ENCODE assay signal across 8 cellular contexts in genomic region chr1:145425436-145426029, GRCh38. TPM values are rescaled to one million over a fixed set of nuclear protein-coding genes. Genes with fewer than 3 reads are reported as not detected.
DNase-seq lines count a peak whose midpoint lies in the region; ATAC-seq, FAIRE-seq and TF ChIP-seq lines count a peak whose summit lies in the region.

Gene NBPF20 (minus strand): TSS chr1:145425603. CDS start chr1:145405272, 20,331 bp downstream.

- peaks cover 5% of the 10 kb centered on the region for H3K4me1 ChIP-seq in CD4-positive, alpha-beta memory T cell (ENCODE audit: insufficient read depth, low read length)
- H3K4me1 ChIP-seq in NT2/D1 (ENCODE audit: insufficient read depth, insufficient read length), result no peaks in the 10 kb centered on the region
- peaks cover 3% of the 10 kb centered on the region for H3K4me1 ChIP-seq in endothelial cell of umbilical vein (ENCODE audit: control insufficient read depth, extremely low read depth, insufficient read depth, low read length)
- H3K4me1 ChIP-seq in mononuclear cell (ENCODE audit: insufficient read depth, low read length), result peaks cover 10% of the 10 kb centered on the region

- H3K9me3 ChIP-seq in CD4-positive, alpha-beta memory T cell (ENCODE audit: control insufficient read depth in 1 of 2, low read length in 2 of 2), result no peaks in the 10 kb centered on the region
- H3K9me3 ChIP-seq in NT2/D1 (ENCODE audit: insufficient read depth, low read length), result no peaks in the 10 kb centered on the region
- no peaks in the 10 kb centered on the region for H3K9me3 ChIP-seq in endothelial cell of umbilical vein (replicated peaks; ENCODE audit: control insufficient read depth, insufficient read depth, low read length)
- peaks cover 11% of the 10 kb centered on the region for H3K9me3 ChIP-seq in mononuclear cell (ENCODE audit: low read depth, low read length)

- TF ChIP-seq CTCF in HL-60 (IDR thresholded peaks at IDR 0.05; ENCODE audit: insufficient read depth, low read length), result no peak
- no peak for TF ChIP-seq CTCF in endothelial cell of umbilical vein (IDR thresholded peaks at IDR 0.05; ENCODE audit: extremely low read depth in 1 of 2, insufficient read depth in 1 of 2, low read depth in 1 of 2, low read length in 2 of 2)

- peaks cover 4% of the 10 kb centered on the region for H3K27me3 ChIP-seq in CD4-positive, alpha-beta memory T cell (ENCODE audit: insufficient read depth, low read length)
- H3K27me3 ChIP-seq in HL-60 (ENCODE audit: insufficient read depth, poor library complexity, severe bottlenecking), result peaks cover 13% of the 10 kb centered on the region
- peaks cover 50% of the 10 kb centered on the region for H3K27me3 ChIP-seq in NT2/D1 (ENCODE audit: insufficient read depth, insufficient read length)
- H3K27me3 ChIP-seq in endothelial cell of umbilical vein (ENCODE audit: control insufficient read depth in 2 of 2, insufficient read depth in 2 of 2, low read length in 2 of 2), result peaks cover 19% of the 10 kb centered on the region in 2 experiments
- H3K27me3 ChIP-seq in mononuclear cell (ENCODE audit: insufficient read depth, low read length), result peaks cover 32% of the 10 kb centered on the region

- H3K4me3 Mint-ChIP-seq in CD4-positive, alpha-beta memory T cell, result peak within 1 kb of the TSS; percentile 91 to 98 (median 96)

- H3K4me2 ChIP-seq in endothelial cell of umbilical vein (ENCODE audit: insufficient read depth, low read length), result peak within 1 kb of the TSS; percentile 74

- no TSS peak for BruUV-seq in endothelial cell of umbilical vein (replicated peaks; lab: Mats Ljungman, UMichigan)

- no peaks in the 10 kb centered on the region for H3K9me1 ChIP-seq in endothelial cell of umbilical vein (replicated peaks; ENCODE audit: control insufficient read depth, extremely low read depth, insufficient read depth, low read length)

- H3K4me1 Mint-ChIP-seq in CD4-positive, alpha-beta memory T cell, result peaks cover 4 to 17% (median 9%) of the 10 kb centered on the region in 4 donors

- peaks cover 0 to 8% of the 10 kb centered on the region in 2 donors for H3K36me3 Mint-ChIP-seq in CD4-positive, alpha-beta memory T cell

- CTCF ChIA-PET in CD4-positive, alpha-beta memory T cell (lab: Charles Lee; ENCODE audit: partially characterized antibody), result no interaction called here
- CTCF ChIA-PET in endothelial cell of umbilical vein (lab: Charles Lee), result no interaction called here

- H3K27me3 Mint-ChIP-seq in CD4-positive, alpha-beta memory T cell, result peaks cover 28 to 33% of the 10 kb centered on the region in 2 donors

- no peak for FAIRE-seq in endothelial cell of umbilical vein (lab: Jason Lieb, UNC)

- H3K79me2 ChIP-seq in endothelial cell of umbilical vein (ENCODE audit: control insufficient read depth, insufficient read depth, low read length), result peaks cover 2% of the 10 kb centered on the region

- peak; percentile 98 for ATAC-seq in GM19463 (IDR thresholded peaks at IDR 0.05; ENCODE audit: unreplicated experiment)

- H3K27ac Mint-ChIP-seq in CD4-positive, alpha-beta memory T cell, result peak within 1 kb of the TSS; percentile 66 to 96 (median 92)

- POLR2A ChIA-PET in CD4-positive, alpha-beta memory T cell (lab: Charles Lee; ENCODE audit: partially characterized antibody), result interaction anchor here (1.3 kb wide), 1 partner anchor 40 kb away, joined by 4 read pairs; no protein-coding TSS in a partner anchor
- POLR2A ChIA-PET in endothelial cell of umbilical vein (lab: Charles Lee), result no interaction called here

- peak within 1 kb of the TSS; percentile 46 for H3K27ac ChIP-seq in CD4-positive, alpha-beta memory T cell (ENCODE audit: low read depth, low read length)
- H3K27ac ChIP-seq in HL-60 (replicated peaks), result peak within 1 kb of the TSS; percentile 40; the same call in 1 of the 2 replicates
- peak within 1 kb of the TSS; percentile 23 for H3K27ac ChIP-seq in endothelial cell of umbilical vein (ENCODE audit: insufficient read depth, low read depth, low read length)

- no peaks in the 10 kb centered on the region for H4K20me1 ChIP-seq in endothelial cell of umbilical vein (replicated peaks; ENCODE audit: control insufficient read depth, extremely low read depth, insufficient read depth, low read length)

- DNase-seq in CD4-positive, alpha-beta memory T cell, result peak; percentile 62 to 82 (median 77)
- DNase-seq in HL-60 (ENCODE audit: low read depth in 1 of 2, low spot score in 1 of 2) (peak; percentile 24 to 68), NT2/D1 (ENCODE audit: low read depth, low spot score) (peak; percentile 86), endothelial cell of umbilical vein (ENCODE audit: low read depth, low spot score) (peak; percentile 78)
- DNase-seq in activated CD8-positive, alpha-beta memory T cell treated with anti-CD3 and anti-CD28 coated beads, Interleukin-2, amount 50 U/mL, for 24 hours (ENCODE audit: extremely low read depth), result peak; percentile 48
- peak; percentile 67 to 73 for DNase-seq in stimulated activated CD8-positive, alpha-beta memory T cell treated with anti-CD3 and anti-CD28 coated beads, Interleukin-15, amount 100 ng/mL, for 48 hours (ENCODE audit: low read depth in 2 of 2)

- H3K4me3 ChIP-seq in CD4-positive, alpha-beta memory T cell (ENCODE audit: low read length in 2 of 2), result peak within 1 kb of the TSS; percentile 59 to 61
- H3K4me3 ChIP-seq in HL-60 (replicated peaks; ENCODE audit: insufficient read depth, low read length) (peak within 1 kb of the TSS; percentile 58), NT2/D1 (ENCODE audit: insufficient read length, low read depth) (peak within 1 kb of the TSS; percentile 56), endothelial cell of umbilical vein (replicated peaks in 1 of 3; ENCODE audit: insufficient read depth in 1 of 3, low read depth in 1 of 3, low read length in 3 of 3) (peak within 1 kb of the TSS; percentile 44 to 86 (median 45)), mononuclear cell (ENCODE audit: low read length) (peak within 1 kb of the TSS; percentile 56)

- intact Hi-C loops in CD4-positive, alpha-beta memory T cell (cut with micrococcal nuclease), result no loop called here
- intact Hi-C loops in endothelial cell of umbilical vein (cut with micrococcal nuclease), result no loop called here

- dilution Hi-C loops in endothelial cell of umbilical vein (cut with MboI; ENCODE audit: extremely low pct_ligation_motif_present, low sequenced_read_pairs), result no loop called here

- H2AFZ ChIP-seq in endothelial cell of umbilical vein (ENCODE audit: low read depth, low read length), result peak within 1 kb of the TSS; percentile 98

- no peaks in the 10 kb centered on the region for H3K36me3 ChIP-seq in CD4-positive, alpha-beta memory T cell (ENCODE audit: insufficient read depth, low read length)
- H3K36me3 ChIP-seq in NT2/D1 (ENCODE audit: insufficient read depth, insufficient read length, low read length), result peaks cover 2% of the 10 kb centered on the region
- no peaks in the 10 kb centered on the region for H3K36me3 ChIP-seq in endothelial cell of umbilical vein (ENCODE audit: control insufficient read depth in 2 of 2, extremely low read depth in 1 of 2, insufficient read depth in 2 of 2, low read length in 2 of 2)

- TF ChIP-seq POLR2A in endothelial cell of umbilical vein (IDR thresholded peaks at IDR 0.05; ENCODE audit: low read depth, low read length), result peak; percentile 28

- H3K9ac ChIP-seq in NT2/D1 (ENCODE audit: insufficient read length, low read depth) (peak within 1 kb of the TSS; percentile 76), endothelial cell of umbilical vein (replicated peaks; ENCODE audit: extremely low read depth, insufficient read depth, low read length) (no peak within 1 kb of the TSS)

- H3K9me3 Mint-ChIP-seq in CD4-positive, alpha-beta memory T cell, result peaks cover 0 to 29% (median 20%) of the 10 kb centered on the region in 8 donors

TF ChIP-seq in endothelial cell of umbilical vein, 7 proteins besides CTCF, POLR2A, EP300 and RAD21:
- peak; percentile 20 for TF ChIP-seq POLR2AphosphoS5 (IDR thresholded peaks at IDR 0.05; ENCODE audit: insufficient read depth, low read depth, low read length)
- no peak for TF ChIP-seq EZH2 (IDR thresholded peaks at IDR 0.05; ENCODE audit: borderline replicate concordance, low read depth, low read length, severe bottlenecking)

RNA-seq across cellular contexts. Expression of gene NBPF20, which starts in this region (rescaled TPM):
- total RNA-seq in CD4-positive, alpha-beta memory T cell, result 1 to 10 TPM; 3.8 to 5.3 TPM
- under 1 TPM; 0.01 to 0.70 TPM for polyA plus RNA-seq in CD4-positive, alpha-beta memory T cell
- total RNA-seq in endothelial cell of umbilical vein, result 5.0 and 5.3 TPM in 2 replicates
- 2.6 TPM in 2 replicates for polyA plus RNA-seq in endothelial cell of umbilical vein
- polyA plus RNA-seq in endothelial cell of umbilical vein (2011; cell fraction: cytosol; rRNA removed), result 2.0 and 2.6 TPM in 2 replicates
- 9.3 and 10.6 TPM in 2 replicates for polyA plus RNA-seq in endothelial cell of umbilical vein (2011; cell fraction: nucleus; rRNA removed)
- 2.4 and 3.8 TPM in 2 replicates for polyA plus RNA-seq in endothelial cell of umbilical vein (2012)
- polyA minus RNA-seq in endothelial cell of umbilical vein, result 6.9 and 7.0 TPM in 2 replicates
- polyA minus RNA-seq in endothelial cell of umbilical vein (2011; cell fraction: cytosol; rRNA and poly(A)+ RNA removed), result 3.1 TPM
- polyA minus RNA-seq in endothelial cell of umbilical vein (2011; cell fraction: nucleus; rRNA and poly(A)+ RNA removed), result 7.4 and 9.7 TPM in 2 replicates
- total RNA-seq in mononuclear cell, result 1.7 TPM

Comparison
In these comparisons a context has a peak if more than half of its experiments do, and no peak if none do; other contexts are left out.
1. Peak in every context shown above with its lines: DNase-seq, ATAC-seq, H3K4me3 ChIP-seq and H3K27ac ChIP-seq.